In the genomic region with DNA sequence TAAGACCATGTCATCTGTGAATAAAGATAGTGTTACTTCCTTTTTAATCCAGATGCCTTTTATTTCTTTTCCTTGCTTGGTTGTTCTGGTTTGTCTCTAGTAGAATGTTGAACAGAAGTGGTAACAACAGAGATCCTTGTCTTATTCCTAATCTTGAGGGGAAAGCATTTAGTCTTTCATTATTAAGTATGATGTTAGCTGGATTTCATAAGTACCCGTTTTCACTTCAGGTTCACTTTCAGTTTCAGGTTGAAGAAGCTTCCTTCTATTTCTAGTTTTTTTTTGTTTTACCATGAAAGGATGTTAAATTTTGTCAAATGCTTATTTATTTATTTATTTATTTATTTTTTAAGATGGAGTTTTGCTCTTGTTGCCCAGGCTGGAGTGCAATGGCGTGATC, we compare ENCODE assay signal across 12 cellular contexts. TPM values are rescaled to one million over a fixed set of nuclear protein-coding genes. Genes with fewer than 3 reads are reported as not detected.
DNase-seq lines count a peak whose midpoint lies in the region; TF ChIP-seq lines count a peak whose summit lies in the region.
"Had no signal": no experiment of that assay in that cellular context is flagged by ENCODE, and none has a peak within 500 bp of the region (broad histone marks: within the 10 kb centered on the region; RNA-seq: fewer than 3 reads in every experiment).

No MANE protein-coding gene starts in this region.

- POLR2A ChIA-PET in CD8-positive, alpha-beta memory T cell (lab: Charles Lee), result no interaction called here
- POLR2A ChIA-PET in RWPE1 (lab: Yijun Ruan, JAX; ENCODE audit: low non-redundant PET), result no interaction called here

- no peak for DNase-seq in CD8-positive, alpha-beta memory T cell
- DNase-seq in Karpas-422 (peak; percentile 59), fibroblast of villous mesenchyme (ENCODE audit: low read depth) (peak; percentile 32), RWPE1 (ENCODE audit: low spot score) (no peak), dedifferentiated amniotic fluid mesenchymal stem cell (ENCODE audit: extremely low spot score) (no peak), NCI-H82 treated with DMSO at 0.1 percent for 48 hours (lab: John Stamatoyannopoulos, UW; ENCODE audit: unreplicated experiment) (no peak), NCI-H2227 (lab: John Stamatoyannopoulos, UW; ENCODE audit: unreplicated experiment) (no peak)
- DNase-seq in T-helper 2 cell treated with Interferon-gamma antibody and Interleukin-4, amounts not matched to agents 5 μg/mL and 100 μg/mL, for 36 hours (ENCODE audit: low spot score), result no peak
- DNase-seq: endodermal cell, NCI-H524 treated with DMSO at 0.1 percent for 48 hours had no signal

- H3K36me3 Mint-ChIP-seq in CD8-positive, alpha-beta memory T cell, result peaks cover 0 to 2% (median 0%) of the 10 kb centered on the region in 3 donors
- H3K36me3 Mint-ChIP-seq in T-helper 2 cell treated with Interferon-gamma antibody and Interleukin-4, amounts not matched to agents 5 μg/mL and 100 μg/mL, for 36 hours (ENCODE audit: low read depth), result peaks cover 4% of the 10 kb centered on the region

- H3K27ac Mint-ChIP-seq in CD8-positive, alpha-beta memory T cell, result peak overlapping the region in 6 of 8 donors; percentile 7 to 81 (median 38)
- peak overlapping the region; percentile 78 for H3K27ac Mint-ChIP-seq in T-helper 2 cell treated with Interferon-gamma antibody and Interleukin-4, amounts not matched to agents 5 μg/mL and 100 μg/mL, for 36 hours
- H3K27ac Mint-ChIP-seq: endodermal cell had no signal

- no peaks in the 10 kb centered on the region for H3K4me1 ChIP-seq in CD8-positive, alpha-beta memory T cell (ENCODE audit: insufficient read depth, low read length)
- peaks cover 4% of the 10 kb centered on the region for H3K4me1 ChIP-seq in Karpas-422 (ENCODE audit: low read length)
- H3K4me1 ChIP-seq: tibial nerve had no signal

- peak overlapping the region; percentile 55 for H3K9ac ChIP-seq in Karpas-422 (ENCODE audit: low read length)

- H3K36me3 ChIP-seq in CD8-positive, alpha-beta memory T cell (ENCODE audit: insufficient read depth, low read length), result no peaks in the 10 kb centered on the region
- H3K36me3 ChIP-seq in Karpas-422 (ENCODE audit: insufficient read depth, low read length), result no peaks in the 10 kb centered on the region
- H3K36me3 ChIP-seq: tibial nerve had no signal

- peak overlapping the region in 2 of 7 donors; percentile 32 to 39 for H3K4me3 Mint-ChIP-seq in CD8-positive, alpha-beta memory T cell
- peak overlapping the region; percentile 62 for H3K4me3 Mint-ChIP-seq in T-helper 2 cell treated with Interferon-gamma antibody and Interleukin-4, amounts not matched to agents 5 μg/mL and 100 μg/mL, for 36 hours
- H3K4me3 Mint-ChIP-seq: endodermal cell had no signal

- peak overlapping the region; percentile 69 for H3K4me2 ChIP-seq in Karpas-422 (ENCODE audit: low read depth, low read length, poor library complexity, severe bottlenecking)

- H3K4me3 ChIP-seq in CD8-positive, alpha-beta memory T cell (ENCODE audit: low read length), result no peak overlapping the region
- H3K4me3 ChIP-seq in Karpas-422 (ENCODE audit: low read length), result peak overlapping the region; percentile 39; the same call in 1 of the 2 replicates
- H3K4me3 ChIP-seq in fibroblast of villous mesenchyme (ENCODE audit: low read depth, low read length), result no peak overlapping the region
- H3K4me3 ChIP-seq: SK-N-MC, tibial nerve had no signal

- TF ChIP-seq CTCF in fibroblast of villous mesenchyme (IDR thresholded peaks at IDR 0.05; ENCODE audit: insufficient read depth, low read depth, low read length) (no peak), RWPE1 (conservative IDR thresholded peaks at IDR 0.05; ENCODE audit: low read depth) (no peak)

- H3K27ac ChIP-seq in CD8-positive, alpha-beta memory T cell (ENCODE audit: low read depth, low read length), result no peak overlapping the region
- H3K27ac ChIP-seq in Karpas-422 (ENCODE audit: low read length) (no peak overlapping the region), RWPE1 (no peak overlapping the region)
- H3K27ac ChIP-seq: SK-N-MC, tibial nerve had no signal

- no peaks in the 10 kb centered on the region for H4K20me1 ChIP-seq in Karpas-422 (ENCODE audit: insufficient read depth, low read depth, low read length)

- peaks cover 5 to 7% (median 6%) of the 10 kb centered on the region in 3 donors for H3K4me1 Mint-ChIP-seq in CD8-positive, alpha-beta memory T cell
- peaks cover 18% of the 10 kb centered on the region for H3K4me1 Mint-ChIP-seq in T-helper 2 cell treated with Interferon-gamma antibody and Interleukin-4, amounts not matched to agents 5 μg/mL and 100 μg/mL, for 36 hours (ENCODE audit: low read depth)
- H3K4me1 Mint-ChIP-seq: endodermal cell had no signal

- CTCF ChIA-PET in CD8-positive, alpha-beta memory T cell (lab: Charles Lee), result no interaction called here
- CTCF ChIA-PET in RWPE1 (lab: Yijun Ruan, JAX), result interaction anchor here (0.6 kb wide), 1 partner anchor 217 kb away, joined by 3 read pairs; no protein-coding TSS in a partner anchor

- peaks cover 4 to 8% of the 10 kb centered on the region in 2 donors for H3K27me3 Mint-ChIP-seq in CD8-positive, alpha-beta memory T cell
- peaks cover 8% of the 10 kb centered on the region for H3K27me3 Mint-ChIP-seq in T-helper 2 cell treated with Interferon-gamma antibody and Interleukin-4, amounts not matched to agents 5 μg/mL and 100 μg/mL, for 36 hours (ENCODE audit: low read depth)

- H3K9me3 ChIP-seq in CD8-positive, alpha-beta memory T cell (ENCODE audit: low read length), result no peaks in the 10 kb centered on the region
- H3K9me3 ChIP-seq in Karpas-422 (ENCODE audit: low read length), result no peaks in the 10 kb centered on the region
- H3K9me3 ChIP-seq: tibial nerve had no signal

- no peaks in the 10 kb centered on the region for H3K9me2 ChIP-seq in Karpas-422 (replicated peaks; ENCODE audit: insufficient read depth, low read length)

- peak overlapping the region; percentile 92; the same call in 1 of the 2 replicates for H2AFZ ChIP-seq in Karpas-422 (ENCODE audit: low read length)

- no peaks in the 10 kb centered on the region for H3K79me2 ChIP-seq in Karpas-422 (ENCODE audit: low read length)

- no peaks in the 10 kb centered on the region for H3K27me3 ChIP-seq in CD8-positive, alpha-beta memory T cell (ENCODE audit: insufficient read depth, low read length, poor library complexity, severe bottlenecking)
- no peaks in the 10 kb centered on the region for H3K27me3 ChIP-seq in Karpas-422 (ENCODE audit: low read length)
- H3K27me3 ChIP-seq: tibial nerve had no signal

- no peaks in the 10 kb centered on the region for H3K9me3 Mint-ChIP-seq in CD8-positive, alpha-beta memory T cell
- H3K9me3 Mint-ChIP-seq in T-helper 2 cell treated with Interferon-gamma antibody and Interleukin-4, amounts not matched to agents 5 μg/mL and 100 μg/mL, for 36 hours, result peaks cover 8% of the 10 kb centered on the region
- H3K9me3 Mint-ChIP-seq: endodermal cell had no signal

RNA-seq across cellular contexts. Expression of a gene that starts 22.3 kb away (rescaled TPM):
- total RNA-seq in CD8-positive, alpha-beta memory T cell, result 10 to 100 TPM; 66.5 to 69.3 TPM
- polyA plus RNA-seq in CD8-positive, alpha-beta memory T cell, result 15.9 TPM
- total RNA-seq in Karpas-422 (2014; rRNA removed; shearing (Covaris generic); ENCODE audit: low replicate concordance), result 29.0 and 42.2 TPM in 2 replicates
- 52.2 and 63.5 TPM in 2 replicates for total RNA-seq in fibroblast of villous mesenchyme

RNA-seq across cellular contexts. Expression of a gene that starts 53.4 kb away (rescaled TPM):
- 10 to 100 TPM; 87.4 to 93.4 TPM for total RNA-seq in CD8-positive, alpha-beta memory T cell
- polyA plus RNA-seq in CD8-positive, alpha-beta memory T cell, result 21.8 TPM
- 26.2 and 28.8 TPM in 2 replicates for total RNA-seq in Karpas-422 (2014; rRNA removed; shearing (Covaris generic); ENCODE audit: low replicate concordance)
- total RNA-seq in fibroblast of villous mesenchyme, result 16.8 and 17.7 TPM in 2 replicates

Comparison
In these comparisons a context has a peak if more than half of its experiments do, and no peak if none do; other contexts are left out.
1. DNase-seq: peak in Karpas-422 (single experiment) and fibroblast of villous mesenchyme (single experiment); none in CD8-positive, alpha-beta memory T cell (0 of 5), T-helper 2 cell treated with Interferon-gamma antibody and Interleukin-4, amounts not matched to agents 5 μg/mL and 100 μg/mL, for 36 hours (single experiment), RWPE1 (single experiment), dedifferentiated amniotic fluid mesenchymal stem cell (single experiment), NCI-H82 treated with DMSO at 0.1 percent for 48 hours (single experiment) and NCI-H2227 (single experiment).